13 cellular contexts compared by ENCODE assay signal in genomic region chr11:18280438-18281046, GRCh38. TPM values are rescaled to one million over a fixed set of nuclear protein-coding genes. Genes with fewer than 3 reads are reported as not detected.
A peak's percentile ranks its signal among the peaks of the same experiment; 100 is the strongest.
DNase-seq lines count a peak whose midpoint lies in the region; ATAC-seq and TF ChIP-seq lines count a peak whose summit lies in the region.
"Had no signal": no experiment of that assay in that cellular context is flagged by ENCODE, and none has a peak within 500 bp of the region (broad histone marks: within the 10 kb centered on the region; RNA-seq: fewer than 3 reads in every experiment).

No MANE protein-coding gene starts in this region.

- H4K20me1 ChIP-seq in MM.1S (ENCODE audit: insufficient read depth, low read length), result no peaks in the 10 kb centered on the region

- H3K4me2 ChIP-seq in MM.1S (ENCODE audit: low read depth, low read length), result peak overlapping the region; percentile 63

- peak; percentile 32 for ATAC-seq in stimulated activated naive CD8-positive, alpha-beta T cell treated with anti-CD3 and anti-CD28 coated beads, Interleukin-15, Interleukin-2, amounts not matched to agents 100 U/mL and 50 U/mL, for 24 hours
- no peak for ATAC-seq in stimulated activated naive CD8-positive, alpha-beta T cell treated with anti-CD3 and anti-CD28 coated beads, Interleukin-15, amount 100 ng/mL, for 72 hours
- peak; percentile 88 for ATAC-seq in HG02763 (IDR thresholded peaks at IDR 0.05; ENCODE audit: unreplicated experiment)
- ATAC-seq in upper lobe of right lung, result no peak

- DNase-seq in stimulated activated naive CD8-positive, alpha-beta T cell treated with anti-CD3 and anti-CD28 coated beads, Interleukin-15, Interleukin-2, amounts not matched to agents 100 U/mL and 50 U/mL, for 24 hours, result no peak
- no peak for DNase-seq in stimulated activated naive CD8-positive, alpha-beta T cell treated with anti-CD3 and anti-CD28 coated beads, Interleukin-15, amount 100 ng/mL, for 72 hours
- DNase-seq in MM.1S (peak; percentile 37), upper lobe of right lung (no peak), RWPE1 (ENCODE audit: low spot score) (no peak), dorsolateral prefrontal cortex (no peak)
- no peak for DNase-seq in effector CD8-positive, alpha-beta T cell (lab: John Stamatoyannopoulos, UW)
- DNase-seq: NCI-H446 had no signal

- 0 out of 2 replicates have a peak, but pooled peaks cover 8% of the 10 kb centered on the region for H3K36me3 ChIP-seq in MM.1S (replicated peaks; ENCODE audit: insufficient read depth, low read length)
- peaks cover 55% of the 10 kb centered on the region for H3K36me3 ChIP-seq in upper lobe of right lung

- no peaks in the 10 kb centered on the region for H3K9me2 ChIP-seq in MM.1S (replicated peaks; ENCODE audit: insufficient read depth, low read length)

- H3K4me1 ChIP-seq in MM.1S (ENCODE audit: low read length), result peaks cover 8% of the 10 kb centered on the region
- no peaks in the 10 kb centered on the region for H3K4me1 ChIP-seq in upper lobe of right lung
- H3K4me1 ChIP-seq: HAP-1 had no signal

- H3K79me2 ChIP-seq in MM.1S (ENCODE audit: low read length), result no peaks in the 10 kb centered on the region

- TF ChIP-seq CTCF in MM.1S (IDR thresholded peaks at IDR 0.05; ENCODE audit: low read length), result no peak
- TF ChIP-seq CTCF in upper lobe of right lung (IDR thresholded peaks at IDR 0.05), result no peak
- no peak for TF ChIP-seq CTCF in RWPE1 (conservative IDR thresholded peaks at IDR 0.05; ENCODE audit: low read depth)
- no peak for TF ChIP-seq CTCF in dorsolateral prefrontal cortex (IDR thresholded peaks at IDR 0.05 in 54 of 56, conservative IDR thresholded peaks at IDR 0.05 in 2 of 56; ENCODE audit: low read depth in 1 of 56, partially characterized antibody in 56 of 56)

- H3K9ac ChIP-seq in MM.1S (ENCODE audit: low read length), result no peak overlapping the region

- H3K9me3 ChIP-seq in MM.1S (replicated peaks; ENCODE audit: insufficient read depth, low read length) (no peaks in the 10 kb centered on the region), upper lobe of right lung (no peaks in the 10 kb centered on the region)
- H3K9me3 ChIP-seq: HAP-1, tibial nerve had no signal

- H3K27me3 Mint-ChIP-seq in stimulated activated naive CD8-positive, alpha-beta T cell treated with anti-CD3 and anti-CD28 coated beads, Interleukin-15, amount 100 ng/mL, for 72 hours, result no peaks in the 10 kb centered on the region

- peak overlapping the region; percentile 38 for H3K4me3 ChIP-seq in MM.1S (ENCODE audit: low read length)
- H3K4me3 ChIP-seq in upper lobe of right lung, result no peak overlapping the region
- H3K4me3 ChIP-seq in dorsolateral prefrontal cortex, result no peak overlapping the region
- H3K4me3 ChIP-seq: coronary artery, HAP-1, tibial nerve had no signal

- intact Hi-C loops in upper lobe of right lung (cut with DNase I) (no loop called here), dorsolateral prefrontal cortex (cut with DNase I) (no loop called here)

- H3K4me1 Mint-ChIP-seq in stimulated activated naive CD8-positive, alpha-beta T cell treated with anti-CD3 and anti-CD28 coated beads, Interleukin-15, amount 100 ng/mL, for 72 hours, result peaks cover 8% of the 10 kb centered on the region

- POLR2A ChIA-PET in RWPE1 (lab: Yijun Ruan, JAX; ENCODE audit: low non-redundant PET), result no interaction called here

- H3K9me3 Mint-ChIP-seq in stimulated activated naive CD8-positive, alpha-beta T cell treated with anti-CD3 and anti-CD28 coated beads, Interleukin-15, amount 100 ng/mL, for 72 hours, result no peaks in the 10 kb centered on the region

- H3K27me3 ChIP-seq in MM.1S (replicated peaks; ENCODE audit: insufficient read depth, low read length) (no peaks in the 10 kb centered on the region), upper lobe of right lung (no peaks in the 10 kb centered on the region), dorsolateral prefrontal cortex (no peaks in the 10 kb centered on the region)
- H3K27me3 ChIP-seq: tibial nerve had no signal

- peaks cover 11% of the 10 kb centered on the region; the same call in 1 of the 2 replicates for H3F3A ChIP-seq in MM.1S (ENCODE audit: insufficient read depth, low read length)

- H3K27ac ChIP-seq in MM.1S (ENCODE audit: low read length) (peak overlapping the region; percentile 34; the same call in 1 of the 2 replicates), upper lobe of right lung (peak overlapping the region; percentile 5), RWPE1 (no peak overlapping the region), dorsolateral prefrontal cortex (no peak overlapping the region)
- H3K27ac ChIP-seq: coronary artery had no signal

- H3K4me3 Mint-ChIP-seq in stimulated activated naive CD8-positive, alpha-beta T cell treated with anti-CD3 and anti-CD28 coated beads, Interleukin-15, amount 100 ng/mL, for 72 hours, result no peak overlapping the region

- H3K27ac Mint-ChIP-seq in stimulated activated naive CD8-positive, alpha-beta T cell treated with anti-CD3 and anti-CD28 coated beads, Interleukin-15, amount 100 ng/mL, for 72 hours, result peak overlapping the region in 1 of 2 donors; percentile 65

- CTCF ChIA-PET in RWPE1 (lab: Yijun Ruan, JAX), result interaction anchor here (0.6 kb wide), 1 partner anchor 174 kb away, joined by 3 read pairs; no protein-coding TSS in a partner anchor

- H2AFZ ChIP-seq in MM.1S (ENCODE audit: low read length), result no peak overlapping the region

RNA-seq across cellular contexts. Expression of gene SAA1, which starts 14.5 kb away (rescaled TPM):
- total RNA-seq in upper lobe of right lung (13.3 TPM), dorsolateral prefrontal cortex (10 to 100 TPM in 2 of 120 experiments, 1 to 10 TPM in 4, under 1 TPM in 1, not detected in 113; 0.79 to 24.7 (median 1.3) TPM)
- total RNA-seq: skeletal muscle tissue had no signal

RNA-seq across cellular contexts. Expression of gene SAA2, which starts 32.1 kb away (rescaled TPM):
- total RNA-seq in upper lobe of right lung (4.2 TPM), dorsolateral prefrontal cortex (1 to 10 TPM in 16 of 120 experiments, under 1 TPM in 29, not detected in 75; 0.46 to 8.9 (median 0.79) TPM)
- total RNA-seq: skeletal muscle tissue had no signal

RNA-seq across cellular contexts. Expression of gene HPS5, which starts 41.4 kb away (rescaled TPM):
- total RNA-seq in upper lobe of right lung (33.0 TPM), dorsolateral prefrontal cortex (10 to 100 TPM; 12.8 to 35.8 (median 20.1) TPM)

RNA-seq across cellular contexts. Expression of gene GTF2H1, which starts 41.8 kb away (rescaled TPM):
- total RNA-seq in upper lobe of right lung (40.8 TPM), dorsolateral prefrontal cortex (10 to 100 TPM; 30.5 to 68.1 (median 49.7) TPM)

RNA-seq across cellular contexts. Expression of gene SAA4, which starts 43.9 kb away (rescaled TPM):
- total RNA-seq in upper lobe of right lung, result not detected
- 1 to 10 TPM in 1 of 120 experiments, under 1 TPM in 5, not detected in 114; 0.64 to 1.5 (median 0.81) TPM for total RNA-seq in dorsolateral prefrontal cortex
- total RNA-seq: skeletal muscle tissue, tibial nerve had no signal

Comparison
In these comparisons a context has a peak if more than half of its experiments do, and no peak if none do; other contexts are left out.
1. ATAC-seq: peak in stimulated activated naive CD8-positive, alpha-beta T cell treated with anti-CD3 and anti-CD28 coated beads, Interleukin-15, Interleukin-2, amounts not matched to agents 100 U/mL and 50 U/mL, for 24 hours (single experiment) and HG02763 (single experiment); none in stimulated activated naive CD8-positive, alpha-beta T cell treated with anti-CD3 and anti-CD28 coated beads, Interleukin-15, amount 100 ng/mL, for 72 hours (single experiment) and upper lobe of right lung (single experiment).
2. H3K27ac ChIP-seq: peak in MM.1S (single experiment) and upper lobe of right lung (single experiment); none in RWPE1 (single experiment) and dorsolateral prefrontal cortex (0 of 59).